1 cellular context compared by ENCODE assay signal in genomic region chr2:119469661-119470297, GRCh38.
A peak's percentile ranks its signal among the peaks of the same experiment; 100 is the strongest.
TF ChIP-seq lines count a peak whose summit lies in the region.

No MANE protein-coding gene starts in this region.

TF ChIP-seq in HepG2, 621 proteins besides CTCF, POLR2A, EP300 and RAD21 (continued from another document and continues in another):
- TF ChIP-seq E2F2 (CRISPR knock-in tag; IDR thresholded peaks at IDR 0.05; ENCODE audit: borderline replicate concordance): no peak
- TF ChIP-seq NFE2L1 (CRISPR knock-in tag; IDR thresholded peaks at IDR 0.05; ENCODE audit: borderline replicate concordance): no peak
- no peak for TF ChIP-seq EZH2 (conservative IDR thresholded peaks at IDR 0.05; ENCODE audit: low read depth, low read length)
- TF ChIP-seq ZNF614 (CRISPR knock-in tag; IDR thresholded peaks at IDR 0.05; ENCODE audit: borderline replicate concordance): no peak
- TF ChIP-seq ZNF549 (CRISPR knock-in tag; IDR thresholded peaks at IDR 0.05): no peak
- TF ChIP-seq IKZF5 (CRISPR knock-in tag; IDR thresholded peaks at IDR 0.05): peak; percentile 53; the same call in 1 of the 2 replicates
- TF ChIP-seq ZFP36L1 (CRISPR knock-in tag; IDR thresholded peaks at IDR 0.05): no peak
- TF ChIP-seq ASH2L (IDR thresholded peaks at IDR 0.05; ENCODE audit: insufficient read length, low read depth, low read length): peak; percentile 29
- TF ChIP-seq ZNF101 (CRISPR knock-in tag; IDR thresholded peaks at IDR 0.05; ENCODE audit: borderline replicate concordance, low read depth): no peak
- no peak for TF ChIP-seq HOXD1 (CRISPR knock-in tag; IDR thresholded peaks at IDR 0.05)
- peak; percentile 56; the same call in 1 of the 2 replicates for TF ChIP-seq TBX2 (CRISPR knock-in tag; IDR thresholded peaks at IDR 0.05; ENCODE audit: borderline replicate concordance)
- TF ChIP-seq STAG1 (CRISPR knock-in tag; IDR thresholded peaks at IDR 0.05): no peak
- no peak for TF ChIP-seq NR3C1 (CRISPR knock-in tag; IDR thresholded peaks at IDR 0.05)
- TF ChIP-seq KDM5B (CRISPR knock-in tag; IDR thresholded peaks at IDR 0.05; ENCODE audit: borderline replicate concordance): no peak
- peak; percentile 56; the same call in 1 of the 2 replicates for TF ChIP-seq GATAD2A (CRISPR knock-in tag; IDR thresholded peaks at IDR 0.05)
- peak; percentile 21; the same call in 1 of the 2 replicates for TF ChIP-seq ZNF292 (CRISPR knock-in tag; IDR thresholded peaks at IDR 0.05; ENCODE audit: borderline replicate concordance, low read depth)
- no peak for TF ChIP-seq ZNF276 (CRISPR knock-in tag; IDR thresholded peaks at IDR 0.05; ENCODE audit: low read depth)
- no peak for TF ChIP-seq HINFP (CRISPR knock-in tag; IDR thresholded peaks at IDR 0.05; ENCODE audit: low read depth)
- no peak for TF ChIP-seq HIVEP1 (CRISPR knock-in tag; IDR thresholded peaks at IDR 0.05)
- 0 out of 2 replicates have a peak, but pooled peaks have one; percentile 23 for TF ChIP-seq IRF2 (CRISPR knock-in tag; IDR thresholded peaks at IDR 0.05)
- no peak for TF ChIP-seq MLX (CRISPR knock-in tag; IDR thresholded peaks at IDR 0.05)
- no peak for TF ChIP-seq ZSCAN31 (CRISPR knock-in tag; IDR thresholded peaks at IDR 0.05; ENCODE audit: low read depth)
- TF ChIP-seq ZSCAN25 (CRISPR knock-in tag; IDR thresholded peaks at IDR 0.05): no peak
- no peak for TF ChIP-seq ZNF121 (CRISPR knock-in tag; IDR thresholded peaks at IDR 0.05)
- TF ChIP-seq ZNF678 (CRISPR knock-in tag; IDR thresholded peaks at IDR 0.05): no peak
- no peak for TF ChIP-seq ZNF142 (CRISPR knock-in tag; IDR thresholded peaks at IDR 0.05)
- no peak for TF ChIP-seq RARG (CRISPR knock-in tag; IDR thresholded peaks at IDR 0.05; ENCODE audit: low read depth)
- TF ChIP-seq ZSCAN20 (CRISPR knock-in tag; IDR thresholded peaks at IDR 0.05; ENCODE audit: borderline replicate concordance): no peak
- TF ChIP-seq TAF1 (CRISPR knock-in tag; IDR thresholded peaks at IDR 0.05): no peak
- no peak for TF ChIP-seq ZNF850 (CRISPR knock-in tag; conservative IDR thresholded peaks at IDR 0.05)
- peak; percentile 55; the same call in 1 of the 2 replicates for TF ChIP-seq MED1 (CRISPR knock-in tag; IDR thresholded peaks at IDR 0.05)
- TF ChIP-seq HMGXB3 (CRISPR knock-in tag; IDR thresholded peaks at IDR 0.05; ENCODE audit: borderline replicate concordance): no peak
- TF ChIP-seq ZNF790 (CRISPR knock-in tag; IDR thresholded peaks at IDR 0.05; ENCODE audit: borderline replicate concordance): no peak
- no peak for TF ChIP-seq ZBTB8A (CRISPR knock-in tag; IDR thresholded peaks at IDR 0.05; ENCODE audit: borderline replicate concordance, low read depth)
- no peak for TF ChIP-seq TCF12 (IDR thresholded peaks at IDR 0.05)
- no peak for TF ChIP-seq TCF12 (CRISPR knock-in tag; IDR thresholded peaks at IDR 0.05)
- no peak for TF ChIP-seq ZNF562 (CRISPR knock-in tag; IDR thresholded peaks at IDR 0.05; ENCODE audit: borderline replicate concordance)
- no peak for TF ChIP-seq NFAT5 (CRISPR knock-in tag; IDR thresholded peaks at IDR 0.05)
- TF ChIP-seq ZFP1 (CRISPR knock-in tag; IDR thresholded peaks at IDR 0.05): peak; percentile 24; the same call in 1 of the 2 replicates
- TF ChIP-seq ATF7-NPFF (CRISPR knock-in tag; IDR thresholded peaks at IDR 0.05; ENCODE audit: low read depth): no peak
- TF ChIP-seq ZNF17 (CRISPR knock-in tag; IDR thresholded peaks at IDR 0.05): no peak
- 0 out of 2 replicates have a peak, but pooled peaks have one; percentile 31 for TF ChIP-seq ISL2 (CRISPR knock-in tag; IDR thresholded peaks at IDR 0.05)
